Comparison of ENCODE assay signal across 8 cellular contexts in genomic region chr9:86354048-86354881, GRCh38. TPM values are rescaled to one million over a fixed set of nuclear protein-coding genes. Genes with fewer than 3 reads are reported as not detected.
DNase-seq lines count a peak whose midpoint lies in the region; ATAC-seq and TF ChIP-seq lines count a peak whose summit lies in the region.

TUT7 (minus strand) TSS chr9:86354410; CDS start chr9:86353199, 1,211 bp downstream.

- DNase-seq in CD1c-positive myeloid dendritic cell (ENCODE audit: extremely low spot score), result peak; percentile 97
- peak; percentile 96 for DNase-seq in NCI-H82 (lab: John Stamatoyannopoulos, UW)
- peak; percentile 96 for DNase-seq in activated CD4-positive, alpha-beta T cell treated with anti-CD3 and anti-CD28 coated beads, Interleukin-2, amount 50 U/mL, for 48 hours
- DNase-seq in dermis microvascular lymphatic vessel endothelial cell (ENCODE audit: low read depth in 2 of 2), result peak; percentile 83 to 96
- peak; percentile 96 for DNase-seq in stimulated activated CD4-positive, alpha-beta T cell treated with anti-CD3 and anti-CD28 coated beads, Interleukin-4, amount 100 ng/mL, for 1 hour

- H3K36me3 ChIP-seq in liver (ENCODE audit: control insufficient read depth in 4 of 4, insufficient read depth in 3 of 4, low read depth in 1 of 4, low read length in 3 of 4), result peaks cover 0 to 4% (median 0%) of the 10 kb centered on the region in 4 donors

- ATAC-seq in GM19397 (IDR thresholded peaks at IDR 0.05; ENCODE audit: unreplicated experiment) (peak; percentile 85), HG03565 (IDR thresholded peaks at IDR 0.05; ENCODE audit: unreplicated experiment) (peak; percentile 67)

- H3K9me3 ChIP-seq in liver (ENCODE audit: control insufficient read depth in 4 of 4, low read length in 3 of 4), result no peaks in the 10 kb centered on the region

- under 1% methylated on average over 85 of the region's 85 CpGs for WGBS in liver

- peaks cover 4 to 29% (median 19%) of the 10 kb centered on the region in 4 donors for H3K4me1 ChIP-seq in liver (ENCODE audit: control insufficient read depth in 4 of 4, insufficient read depth in 4 of 4, low read length in 3 of 4)

- peak within 1 kb of the TSS; percentile 64 to 93 (median 75) for H3K4me3 ChIP-seq in liver (ENCODE audit: low read depth in 1 of 3, low read length in 3 of 3)

- H3K9ac ChIP-seq in liver (ENCODE audit: low read depth in 1 of 2, low read length in 2 of 2), result peak within 1 kb of the TSS; percentile 81 to 98

- H3K27me3 ChIP-seq in liver (ENCODE audit: control insufficient read depth in 4 of 4, insufficient read depth in 4 of 4, low read length in 3 of 4), result no peaks in the 10 kb centered on the region

- peak within 1 kb of the TSS; percentile 75 to 98 for H3K27ac ChIP-seq in liver (ENCODE audit: low read depth in 1 of 2, low read length in 2 of 2)

- no peak for TF ChIP-seq CTCF in liver (IDR thresholded peaks at IDR 0.05; ENCODE audit: low read depth, low read length, missing input control)

- TF ChIP-seq RAD21 in liver (IDR thresholded peaks at IDR 0.05), result peak; percentile 21 to 28

TF ChIP-seq in liver, 16 proteins besides CTCF, POLR2A, EP300 and RAD21:
- TF ChIP-seq HNF4A (conservative IDR thresholded peaks at IDR 0.05), result peak in 1 of 2 donors; percentile 7
- TF ChIP-seq EGR1 (IDR thresholded peaks at IDR 0.05; ENCODE audit: low read depth in 2 of 2), result peak in 1 of 2 donors; percentile 92
- no peak for TF ChIP-seq ZBTB33 (IDR thresholded peaks at IDR 0.05)
- TF ChIP-seq NR2F2 (IDR thresholded peaks at IDR 0.05), result peak; percentile 28
- no peak for TF ChIP-seq FOXA1 (IDR thresholded peaks at IDR 0.05)
- peak; percentile 53 for TF ChIP-seq TAF1 (conservative IDR thresholded peaks at IDR 0.05)
- peak; percentile 69 for TF ChIP-seq SP1 (IDR thresholded peaks at IDR 0.05)
- TF ChIP-seq, protein P1, sequence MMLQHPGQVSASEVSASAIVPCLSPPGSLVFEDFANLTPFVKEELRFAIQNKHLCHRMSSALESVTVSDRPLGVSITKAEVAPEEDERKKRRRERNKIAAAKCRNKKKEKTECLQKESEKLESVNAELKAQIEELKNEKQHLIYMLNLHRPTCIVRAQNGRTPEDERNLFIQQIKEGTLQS (IDR thresholded peaks at IDR 0.05), result no peak
- TF ChIP-seq FOXA2 (IDR thresholded peaks at IDR 0.05), result no peak
- peak; percentile 81 to 93 for TF ChIP-seq GABPA (IDR thresholded peaks at IDR 0.05 in 1 of 2, conservative IDR thresholded peaks at IDR 0.05 in 1 of 2)
- TF ChIP-seq RXRA (IDR thresholded peaks at IDR 0.05), result peak in 1 of 2 donors; percentile 29
- TF ChIP-seq YY1 (IDR thresholded peaks at IDR 0.05), result peak; percentile 70
- TF ChIP-seq, protein P2, sequence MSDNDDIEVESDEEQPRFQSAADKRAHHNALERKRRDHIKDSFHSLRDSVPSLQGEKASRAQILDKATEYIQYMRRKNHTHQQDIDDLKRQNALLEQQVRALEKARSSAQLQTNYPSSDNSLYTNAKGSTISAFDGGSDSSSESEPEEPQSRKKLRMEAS (IDR thresholded peaks at IDR 0.05), result peak; percentile 55
- TF ChIP-seq REST (IDR thresholded peaks at IDR 0.05), result peak; percentile 90

RNA-seq across cellular contexts. Expression of gene TUT7, which starts in this region (rescaled TPM):
- total RNA-seq in dermis microvascular lymphatic vessel endothelial cell, result 16.0 and 22.5 TPM in 2 replicates
- 10 to 100 TPM; 14.4 to 34.6 TPM for total RNA-seq in liver
- 10 to 100 TPM; 10.7 to 17.4 TPM for polyA plus RNA-seq in liver

Comparison
In these comparisons a context has a peak if more than half of its experiments do, and no peak if none do; other contexts are left out.
1. Peak in every context shown above with its lines: DNase-seq, ATAC-seq, H3K4me3 ChIP-seq and H3K27ac ChIP-seq.